ENCODE assay signal across 2 cellular contexts in the genomic region with DNA sequence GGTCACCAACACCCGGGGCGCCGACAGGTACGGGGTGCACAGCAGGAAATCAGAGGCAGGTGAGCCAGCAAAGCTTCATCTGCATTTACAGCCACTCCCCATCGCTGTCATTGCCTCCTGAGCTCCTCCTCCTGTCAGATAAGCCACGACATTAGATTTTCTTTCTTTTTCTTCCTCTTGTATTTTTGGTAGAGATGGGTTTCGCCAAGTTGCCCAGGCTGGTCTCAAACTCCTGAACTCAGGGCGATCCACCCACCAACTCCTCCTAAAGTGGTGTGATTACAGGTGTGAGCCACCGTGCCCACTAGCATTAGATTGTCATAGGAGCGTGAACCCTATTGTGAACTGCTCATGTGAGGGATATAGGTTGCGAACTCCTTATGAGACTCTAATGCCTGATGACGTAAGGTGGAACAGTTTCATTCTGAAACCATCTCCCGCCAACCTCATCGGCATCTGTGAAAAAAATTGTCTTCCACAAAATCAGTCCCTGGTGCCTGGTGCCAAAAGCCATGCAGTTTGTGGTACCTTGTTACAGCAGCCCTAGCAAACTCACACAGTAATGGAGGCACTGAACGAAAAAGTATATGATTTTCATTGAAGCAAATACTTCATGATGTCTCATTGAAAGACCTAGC.
TF ChIP-seq lines count a peak whose summit lies in the region.

No MANE protein-coding gene starts in this region.

TF ChIP-seq in WTC11, 78 proteins besides CTCF, POLR2A, EP300 and RAD21 (continues in another document):
- TF ChIP-seq MXD4 (CRISPR knock-in tag; IDR thresholded peaks at IDR 0.05; ENCODE audit: borderline replicate concordance) (no peak), TP53 (CRISPR knock-in tag; IDR thresholded peaks at IDR 0.05) (no peak), GRHL2 (CRISPR knock-in tag; IDR thresholded peaks at IDR 0.05; ENCODE audit: insufficient replicate concordance, severe bottlenecking) (no peak)
- TF ChIP-seq, protein P1, sequence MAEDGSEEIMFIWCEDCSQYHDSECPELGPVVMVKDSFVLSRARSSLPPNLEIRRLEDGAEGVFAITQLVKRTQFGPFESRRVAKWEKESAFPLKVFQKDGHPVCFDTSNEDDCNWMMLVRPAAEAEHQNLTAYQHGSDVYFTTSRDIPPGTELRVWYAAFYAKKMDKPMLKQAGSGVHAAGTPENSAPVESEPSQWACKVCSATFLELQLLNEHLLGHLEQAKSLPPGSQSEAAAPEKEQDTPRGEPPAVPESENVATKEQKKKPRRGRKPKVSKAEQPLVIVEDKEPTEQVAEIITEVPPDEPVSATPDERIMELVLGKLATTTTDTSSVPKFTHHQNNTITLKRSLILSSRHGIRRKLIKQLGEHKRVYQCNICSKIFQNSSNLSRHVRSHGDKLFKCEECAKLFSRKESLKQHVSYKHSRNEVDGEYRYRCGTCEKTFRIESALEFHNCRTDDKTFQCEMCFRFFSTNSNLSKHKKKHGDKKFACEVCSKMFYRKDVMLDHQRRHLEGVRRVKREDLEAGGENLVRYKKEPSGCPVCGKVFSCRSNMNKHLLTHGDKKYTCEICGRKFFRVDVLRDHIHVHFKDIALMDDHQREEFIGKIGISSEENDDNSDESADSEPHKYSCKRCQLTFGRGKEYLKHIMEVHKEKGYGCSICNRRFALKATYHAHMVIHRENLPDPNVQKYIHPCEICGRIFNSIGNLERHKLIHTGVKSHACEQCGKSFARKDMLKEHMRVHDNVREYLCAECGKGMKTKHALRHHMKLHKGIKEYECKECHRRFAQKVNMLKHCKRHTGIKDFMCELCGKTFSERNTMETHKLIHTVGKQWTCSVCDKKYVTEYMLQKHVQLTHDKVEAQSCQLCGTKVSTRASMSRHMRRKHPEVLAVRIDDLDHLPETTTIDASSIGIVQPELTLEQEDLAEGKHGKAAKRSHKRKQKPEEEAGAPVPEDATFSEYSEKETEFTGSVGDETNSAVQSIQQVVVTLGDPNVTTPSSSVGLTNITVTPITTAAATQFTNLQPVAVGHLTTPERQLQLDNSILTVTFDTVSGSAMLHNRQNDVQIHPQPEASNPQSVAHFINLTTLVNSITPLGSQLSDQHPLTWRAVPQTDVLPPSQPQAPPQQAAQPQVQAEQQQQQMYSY (CRISPR knock-in tag; IDR thresholded peaks at IDR 0.05): no peak
- TF ChIP-seq, protein P2, sequence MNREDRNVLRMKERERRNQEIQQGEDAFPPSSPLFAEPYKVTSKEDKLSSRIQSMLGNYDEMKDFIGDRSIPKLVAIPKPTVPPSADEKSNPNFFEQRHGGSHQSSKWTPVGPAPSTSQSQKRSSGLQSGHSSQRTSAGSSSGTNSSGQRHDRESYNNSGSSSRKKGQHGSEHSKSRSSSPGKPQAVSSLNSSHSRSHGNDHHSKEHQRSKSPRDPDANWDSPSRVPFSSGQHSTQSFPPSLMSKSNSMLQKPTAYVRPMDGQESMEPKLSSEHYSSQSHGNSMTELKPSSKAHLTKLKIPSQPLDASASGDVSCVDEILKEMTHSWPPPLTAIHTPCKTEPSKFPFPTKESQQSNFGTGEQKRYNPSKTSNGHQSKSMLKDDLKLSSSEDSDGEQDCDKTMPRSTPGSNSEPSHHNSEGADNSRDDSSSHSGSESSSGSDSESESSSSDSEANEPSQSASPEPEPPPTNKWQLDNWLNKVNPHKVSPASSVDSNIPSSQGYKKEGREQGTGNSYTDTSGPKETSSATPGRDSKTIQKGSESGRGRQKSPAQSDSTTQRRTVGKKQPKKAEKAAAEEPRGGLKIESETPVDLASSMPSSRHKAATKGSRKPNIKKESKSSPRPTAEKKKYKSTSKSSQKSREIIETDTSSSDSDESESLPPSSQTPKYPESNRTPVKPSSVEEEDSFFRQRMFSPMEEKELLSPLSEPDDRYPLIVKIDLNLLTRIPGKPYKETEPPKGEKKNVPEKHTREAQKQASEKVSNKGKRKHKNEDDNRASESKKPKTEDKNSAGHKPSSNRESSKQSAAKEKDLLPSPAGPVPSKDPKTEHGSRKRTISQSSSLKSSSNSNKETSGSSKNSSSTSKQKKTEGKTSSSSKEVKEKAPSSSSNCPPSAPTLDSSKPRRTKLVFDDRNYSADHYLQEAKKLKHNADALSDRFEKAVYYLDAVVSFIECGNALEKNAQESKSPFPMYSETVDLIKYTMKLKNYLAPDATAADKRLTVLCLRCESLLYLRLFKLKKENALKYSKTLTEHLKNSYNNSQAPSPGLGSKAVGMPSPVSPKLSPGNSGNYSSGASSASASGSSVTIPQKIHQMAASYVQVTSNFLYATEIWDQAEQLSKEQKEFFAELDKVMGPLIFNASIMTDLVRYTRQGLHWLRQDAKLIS (CRISPR knock-in tag; IDR thresholded peaks at IDR 0.05; ENCODE audit: borderline replicate concordance): no peak
- TF ChIP-seq, protein P3, sequence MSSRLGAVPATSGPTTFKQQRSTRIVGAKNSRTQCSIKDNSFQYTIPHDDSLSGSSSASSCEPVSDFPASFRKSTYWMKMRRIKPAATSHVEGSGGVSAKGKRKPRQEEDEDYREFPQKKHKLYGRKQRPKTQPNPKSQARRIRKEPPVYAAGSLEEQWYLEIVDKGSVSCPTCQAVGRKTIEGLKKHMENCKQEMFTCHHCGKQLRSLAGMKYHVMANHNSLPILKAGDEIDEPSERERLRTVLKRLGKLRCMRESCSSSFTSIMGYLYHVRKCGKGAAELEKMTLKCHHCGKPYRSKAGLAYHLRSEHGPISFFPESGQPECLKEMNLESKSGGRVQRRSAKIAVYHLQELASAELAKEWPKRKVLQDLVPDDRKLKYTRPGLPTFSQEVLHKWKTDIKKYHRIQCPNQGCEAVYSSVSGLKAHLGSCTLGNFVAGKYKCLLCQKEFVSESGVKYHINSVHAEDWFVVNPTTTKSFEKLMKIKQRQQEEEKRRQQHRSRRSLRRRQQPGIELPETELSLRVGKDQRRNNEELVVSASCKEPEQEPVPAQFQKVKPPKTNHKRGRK (CRISPR knock-in tag; IDR thresholded peaks at IDR 0.05; ENCODE audit: borderline replicate concordance): no peak
- TF ChIP-seq, protein P4, sequence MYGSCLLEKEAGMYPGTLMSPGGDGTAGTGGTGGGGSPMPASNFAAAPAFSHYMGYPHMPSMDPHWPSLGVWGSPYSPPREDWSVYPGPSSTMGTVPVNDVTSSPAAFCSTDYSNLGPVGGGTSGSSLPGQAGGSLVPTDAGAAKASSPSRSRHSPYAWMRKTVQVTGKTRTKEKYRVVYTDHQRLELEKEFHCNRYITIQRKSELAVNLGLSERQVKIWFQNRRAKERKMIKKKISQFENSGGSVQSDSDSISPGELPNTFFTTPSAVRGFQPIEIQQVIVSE (CRISPR knock-in tag; IDR thresholded peaks at IDR 0.05; ENCODE audit: borderline replicate concordance): no peak
- TF ChIP-seq, protein P5, sequence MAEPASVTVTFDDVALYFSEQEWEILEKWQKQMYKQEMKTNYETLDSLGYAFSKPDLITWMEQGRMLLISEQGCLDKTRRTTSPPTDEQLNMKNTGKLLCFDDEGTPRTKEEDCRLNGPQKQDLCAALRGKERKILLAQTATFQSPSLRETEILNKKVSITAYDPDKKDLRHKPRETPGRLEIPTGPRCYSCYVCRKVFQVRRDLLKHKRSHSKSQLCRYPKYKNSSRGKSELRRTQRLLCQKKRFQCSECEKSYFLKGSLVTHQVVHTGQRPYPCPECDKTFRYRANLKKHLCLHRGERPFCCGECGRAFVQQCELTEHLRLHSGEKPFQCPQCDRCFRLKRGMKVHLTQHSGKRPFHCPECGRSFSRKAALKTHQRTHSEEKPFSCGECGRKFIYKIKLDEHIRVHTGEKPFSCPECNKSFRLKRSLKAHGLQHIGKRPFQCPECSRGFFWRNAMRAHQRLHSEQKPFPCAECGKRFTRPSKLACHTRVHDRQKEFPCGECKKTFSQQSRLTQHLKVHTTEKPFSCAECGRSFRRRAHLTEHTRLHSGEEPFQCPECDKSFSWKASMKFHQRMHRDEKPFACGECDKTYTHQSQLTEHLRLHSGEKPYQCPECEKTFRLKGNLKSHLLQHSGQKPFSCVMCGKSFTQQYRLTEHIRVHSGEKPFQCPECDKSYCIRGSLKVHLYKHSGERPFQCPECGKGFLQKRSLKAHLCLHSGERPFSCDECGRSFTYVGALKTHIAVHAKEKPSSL (CRISPR knock-in tag; conservative IDR thresholded peaks at IDR 0.05): no peak

TF ChIP-seq in endothelial cell of umbilical vein, 7 proteins besides CTCF, POLR2A, EP300 and RAD21:
- TF ChIP-seq GATA2 (IDR thresholded peaks at IDR 0.05; ENCODE audit: insufficient read depth, insufficient read length, low read depth, low read length) (no peak), MYC (IDR thresholded peaks at IDR 0.05; ENCODE audit: low read depth, low read length) (no peak), JUN (IDR thresholded peaks at IDR 0.05; ENCODE audit: borderline replicate concordance, insufficient read depth, insufficient read length, low read depth) (no peak), FOS (IDR thresholded peaks at IDR 0.05; ENCODE audit: borderline replicate concordance, insufficient read depth, low read length) (no peak), POLR2AphosphoS5 (IDR thresholded peaks at IDR 0.05; ENCODE audit: insufficient read depth, low read depth, low read length) (no peak), EZH2 (IDR thresholded peaks at IDR 0.05; ENCODE audit: borderline replicate concordance, low read depth, low read length, severe bottlenecking) (no peak)
- TF ChIP-seq, protein P6, sequence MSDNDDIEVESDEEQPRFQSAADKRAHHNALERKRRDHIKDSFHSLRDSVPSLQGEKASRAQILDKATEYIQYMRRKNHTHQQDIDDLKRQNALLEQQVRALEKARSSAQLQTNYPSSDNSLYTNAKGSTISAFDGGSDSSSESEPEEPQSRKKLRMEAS (IDR thresholded peaks at IDR 0.05; ENCODE audit: insufficient read depth, insufficient read length): no peak
